ENCODE assay signal across 1 cellular context in the genomic region with DNA sequence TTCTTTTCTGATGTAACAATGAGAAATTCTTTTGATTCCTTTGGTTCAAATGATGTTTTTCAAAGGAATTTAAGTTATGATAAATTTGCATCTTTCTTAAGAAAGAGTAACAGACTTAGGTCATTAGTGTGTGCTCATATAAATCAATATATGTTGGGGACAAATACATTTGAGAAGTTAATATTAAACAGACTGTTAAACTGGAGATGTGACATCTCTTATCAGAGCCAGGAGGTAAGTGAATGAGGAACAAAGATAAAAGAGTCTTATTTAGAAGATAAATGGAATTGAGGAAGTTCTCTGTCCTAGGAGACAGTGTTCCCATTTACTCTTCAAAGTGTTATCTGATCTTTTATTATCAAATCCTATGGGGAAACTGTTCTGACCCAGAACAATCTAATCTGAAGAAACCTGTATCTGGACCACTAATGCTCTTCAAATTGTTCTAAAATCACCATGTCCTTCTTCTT.
TF ChIP-seq lines count a peak whose summit lies in the region.

No MANE protein-coding gene starts in this region.

TF ChIP-seq in GM23338, 12 proteins besides CTCF, POLR2A, EP300 and RAD21 (continued from another document):
- TF ChIP-seq, protein P1, sequence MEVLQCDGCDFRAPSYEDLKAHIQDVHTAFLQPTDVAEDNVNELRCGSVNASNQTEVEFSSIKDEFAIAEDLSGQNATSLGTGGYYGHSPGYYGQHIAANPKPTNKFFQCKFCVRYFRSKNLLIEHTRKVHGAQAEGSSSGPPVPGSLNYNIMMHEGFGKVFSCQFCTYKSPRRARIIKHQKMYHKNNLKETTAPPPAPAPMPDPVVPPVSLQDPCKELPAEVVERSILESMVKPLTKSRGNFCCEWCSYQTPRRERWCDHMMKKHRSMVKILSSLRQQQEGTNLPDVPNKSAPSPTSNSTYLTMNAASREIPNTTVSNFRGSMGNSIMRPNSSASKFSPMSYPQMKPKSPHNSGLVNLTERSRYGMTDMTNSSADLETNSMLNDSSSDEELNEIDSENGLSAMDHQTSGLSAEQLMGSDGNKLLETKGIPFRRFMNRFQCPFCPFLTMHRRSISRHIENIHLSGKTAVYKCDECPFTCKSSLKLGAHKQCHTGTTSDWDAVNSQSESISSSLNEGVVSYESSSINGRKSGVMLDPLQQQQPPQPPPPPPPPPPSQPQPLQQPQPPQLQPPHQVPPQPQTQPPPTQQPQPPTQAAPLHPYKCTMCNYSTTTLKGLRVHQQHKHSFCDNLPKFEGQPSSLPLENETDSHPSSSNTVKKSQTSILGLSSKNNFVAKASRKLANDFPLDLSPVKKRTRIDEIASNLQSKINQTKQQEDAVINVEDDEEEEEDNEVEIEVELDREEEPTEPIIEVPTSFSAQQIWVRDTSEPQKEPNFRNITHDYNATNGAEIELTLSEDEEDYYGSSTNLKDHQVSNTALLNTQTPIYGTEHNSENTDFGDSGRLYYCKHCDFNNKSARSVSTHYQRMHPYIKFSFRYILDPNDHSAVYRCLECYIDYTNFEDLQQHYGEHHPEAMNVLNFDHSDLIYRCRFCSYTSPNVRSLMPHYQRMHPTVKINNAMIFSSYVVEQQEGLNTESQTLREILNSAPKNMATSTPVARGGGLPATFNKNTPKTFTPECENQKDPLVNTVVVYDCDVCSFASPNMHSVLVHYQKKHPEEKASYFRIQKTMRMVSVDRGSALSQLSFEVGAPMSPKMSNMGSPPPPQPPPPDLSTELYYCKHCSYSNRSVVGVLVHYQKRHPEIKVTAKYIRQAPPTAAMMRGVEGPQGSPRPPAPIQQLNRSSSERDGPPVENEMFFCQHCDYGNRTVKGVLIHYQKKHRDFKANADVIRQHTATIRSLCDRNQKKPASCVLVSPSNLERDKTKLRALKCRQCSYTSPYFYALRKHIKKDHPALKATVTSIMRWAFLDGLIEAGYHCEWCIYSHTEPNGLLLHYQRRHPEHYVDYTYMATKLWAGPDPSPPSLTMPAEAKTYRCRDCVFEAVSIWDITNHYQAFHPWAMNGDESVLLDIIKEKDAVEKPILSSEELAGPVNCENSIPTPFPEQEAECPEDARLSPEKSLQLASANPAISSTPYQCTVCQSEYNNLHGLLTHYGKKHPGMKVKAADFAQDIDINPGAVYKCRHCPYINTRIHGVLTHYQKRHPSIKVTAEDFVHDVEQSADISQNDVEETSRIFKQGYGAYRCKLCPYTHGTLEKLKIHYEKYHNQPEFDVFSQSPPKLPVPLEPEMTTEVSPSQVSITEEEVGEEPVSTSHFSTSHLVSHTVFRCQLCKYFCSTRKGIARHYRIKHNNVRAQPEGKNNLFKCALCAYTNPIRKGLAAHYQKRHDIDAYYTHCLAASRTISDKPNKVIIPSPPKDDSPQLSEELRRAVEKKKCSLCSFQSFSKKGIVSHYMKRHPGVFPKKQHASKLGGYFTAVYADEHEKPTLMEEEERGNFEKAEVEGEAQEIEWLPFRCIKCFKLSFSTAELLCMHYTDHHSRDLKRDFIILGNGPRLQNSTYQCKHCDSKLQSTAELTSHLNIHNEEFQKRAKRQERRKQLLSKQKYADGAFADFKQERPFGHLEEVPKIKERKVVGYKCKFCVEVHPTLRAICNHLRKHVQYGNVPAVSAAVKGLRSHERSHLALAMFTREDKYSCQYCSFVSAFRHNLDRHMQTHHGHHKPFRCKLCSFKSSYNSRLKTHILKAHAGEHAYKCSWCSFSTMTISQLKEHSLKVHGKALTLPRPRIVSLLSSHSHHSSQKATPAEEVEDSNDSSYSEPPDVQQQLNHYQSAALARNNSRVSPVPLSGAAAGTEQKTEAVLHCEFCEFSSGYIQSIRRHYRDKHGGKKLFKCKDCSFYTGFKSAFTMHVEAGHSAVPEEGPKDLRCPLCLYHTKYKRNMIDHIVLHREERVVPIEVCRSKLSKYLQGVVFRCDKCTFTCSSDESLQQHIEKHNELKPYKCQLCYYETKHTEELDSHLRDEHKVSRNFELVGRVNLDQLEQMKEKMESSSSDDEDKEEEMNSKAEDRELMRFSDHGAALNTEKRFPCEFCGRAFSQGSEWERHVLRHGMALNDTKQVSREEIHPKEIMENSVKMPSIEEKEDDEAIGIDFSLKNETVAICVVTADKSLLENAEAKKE (CRISPR knock-in tag; IDR thresholded peaks at IDR 0.05), result no peak
- no peak for TF ChIP-seq EZH2phosphoT487 (IDR thresholded peaks at IDR 0.05; ENCODE audit: unreplicated experiment)
- no peak for TF ChIP-seq ZNF331 (CRISPR knock-in tag; IDR thresholded peaks at IDR 0.05; ENCODE audit: low read depth)
- TF ChIP-seq EZH2 (IDR thresholded peaks at IDR 0.05; ENCODE audit: low read depth, unreplicated experiment), result no peak
- TF ChIP-seq, protein P2, sequence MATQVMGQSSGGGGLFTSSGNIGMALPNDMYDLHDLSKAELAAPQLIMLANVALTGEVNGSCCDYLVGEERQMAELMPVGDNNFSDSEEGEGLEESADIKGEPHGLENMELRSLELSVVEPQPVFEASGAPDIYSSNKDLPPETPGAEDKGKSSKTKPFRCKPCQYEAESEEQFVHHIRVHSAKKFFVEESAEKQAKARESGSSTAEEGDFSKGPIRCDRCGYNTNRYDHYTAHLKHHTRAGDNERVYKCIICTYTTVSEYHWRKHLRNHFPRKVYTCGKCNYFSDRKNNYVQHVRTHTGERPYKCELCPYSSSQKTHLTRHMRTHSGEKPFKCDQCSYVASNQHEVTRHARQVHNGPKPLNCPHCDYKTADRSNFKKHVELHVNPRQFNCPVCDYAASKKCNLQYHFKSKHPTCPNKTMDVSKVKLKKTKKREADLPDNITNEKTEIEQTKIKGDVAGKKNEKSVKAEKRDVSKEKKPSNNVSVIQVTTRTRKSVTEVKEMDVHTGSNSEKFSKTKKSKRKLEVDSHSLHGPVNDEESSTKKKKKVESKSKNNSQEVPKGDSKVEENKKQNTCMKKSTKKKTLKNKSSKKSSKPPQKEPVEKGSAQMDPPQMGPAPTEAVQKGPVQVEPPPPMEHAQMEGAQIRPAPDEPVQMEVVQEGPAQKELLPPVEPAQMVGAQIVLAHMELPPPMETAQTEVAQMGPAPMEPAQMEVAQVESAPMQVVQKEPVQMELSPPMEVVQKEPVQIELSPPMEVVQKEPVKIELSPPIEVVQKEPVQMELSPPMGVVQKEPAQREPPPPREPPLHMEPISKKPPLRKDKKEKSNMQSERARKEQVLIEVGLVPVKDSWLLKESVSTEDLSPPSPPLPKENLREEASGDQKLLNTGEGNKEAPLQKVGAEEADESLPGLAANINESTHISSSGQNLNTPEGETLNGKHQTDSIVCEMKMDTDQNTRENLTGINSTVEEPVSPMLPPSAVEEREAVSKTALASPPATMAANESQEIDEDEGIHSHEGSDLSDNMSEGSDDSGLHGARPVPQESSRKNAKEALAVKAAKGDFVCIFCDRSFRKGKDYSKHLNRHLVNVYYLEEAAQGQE (IDR thresholded peaks at IDR 0.05; ENCODE audit: unreplicated experiment), result no peak
TF ChIP-seq in GM23338: peak in this region for 0.
